Comparison of ENCODE assay signal across 35 cellular contexts in the genomic region with DNA sequence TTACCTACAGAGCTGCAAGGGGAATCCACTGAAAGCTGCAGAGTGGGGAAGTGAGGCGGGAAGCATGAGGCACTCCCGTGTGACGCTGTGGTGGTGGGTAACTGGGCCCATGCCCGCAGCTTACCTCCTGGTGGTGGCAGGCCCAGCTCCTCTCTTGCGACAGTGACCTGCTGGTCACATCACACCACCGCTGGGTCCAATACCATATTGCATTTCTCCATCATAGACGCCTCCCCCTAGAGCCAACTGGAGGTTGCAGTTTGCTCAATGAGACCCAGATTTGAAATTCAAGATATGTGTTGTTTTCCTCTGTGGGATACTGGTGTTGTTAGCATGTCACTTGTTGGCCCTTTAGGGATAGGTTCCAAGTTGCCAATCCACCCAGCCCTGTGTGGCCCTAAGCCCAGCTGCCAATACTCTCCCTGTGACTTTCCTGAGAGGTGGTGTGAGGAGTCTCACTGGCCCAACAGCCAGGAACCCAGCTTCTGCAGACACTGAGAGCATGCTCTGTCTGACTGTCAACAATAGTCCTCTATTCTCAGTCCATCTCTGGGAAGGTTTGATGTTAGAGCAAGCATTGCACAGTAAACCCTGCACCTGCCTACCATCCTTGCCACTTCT.
"Had no signal": no experiment of that assay in that cellular context is flagged by ENCODE, and none has a peak within 500 bp of the region (broad histone marks: within the 10 kb centered on the region; RNA-seq: fewer than 3 reads in every experiment).

No MANE protein-coding gene starts in this region.

- H3K27me3 Mint-ChIP-seq: activated naive CD8-positive, alpha-beta T cell treated with anti-CD3 and anti-CD28 coated beads for 36 hours; stimulated activated memory B cell treated with anti-CD40 and anti-IgM and Interleukin-4, amounts not matched to agents 10 μg/mL and 1 μg/mL and 100 μg/mL, for 72 hours had no signal

- H3K4me1 ChIP-seq: adrenal gland, body of pancreas, esophagus muscularis mucosa, left ventricle myocardium inferior, prostate gland, sigmoid colon, thyroid gland, upper lobe of left lung, vagina had no signal

- ATAC-seq: body of pancreas; naive thymus-derived CD4-positive, alpha-beta T cell; stimulated activated memory B cell treated with anti-CD40 and anti-IgM and Interleukin-4, amounts not matched to agents 10 μg/mL and 1 μg/mL and 100 μg/mL, for 72 hours; stimulated activated naive CD8-positive, alpha-beta T cell treated with anti-CD3 and anti-CD28 coated beads, Interleukin-15, amount 100 ng/mL, for 72 hours had no signal

- H3K36me3 Mint-ChIP-seq: activated CD4-positive, alpha-beta memory T cell treated with anti-CD3 and anti-CD28 coated beads for 36 hours; activated naive CD8-positive, alpha-beta T cell treated with anti-CD3 and anti-CD28 coated beads for 36 hours; naive thymus-derived CD4-positive, alpha-beta T cell; stimulated activated memory B cell treated with anti-CD40 and anti-IgM and Interleukin-4, amounts not matched to agents 10 μg/mL and 1 μg/mL and 100 μg/mL, for 72 hours had no signal

- H3K4me3 Mint-ChIP-seq: activated CD4-positive, alpha-beta memory T cell treated with anti-CD3 and anti-CD28 coated beads for 36 hours; activated CD4-positive, alpha-beta T cell treated with anti-CD3 and anti-CD28 coated beads, Interleukin-2, amount 10 ng/mL, durations not matched to agents 24 days and 14 days; activated naive CD4-positive, alpha-beta T cell treated with anti-CD3 and anti-CD28 coated beads for 36 hours; activated naive CD8-positive, alpha-beta T cell treated with anti-CD3 and anti-CD28 coated beads for 36 hours; activated T-helper 1 cell treated with anti-CD3 and anti-CD28 coated beads, Interleukin-12 subunit alpha, Interleukin-12 subunit beta, Interleukin-2, Interleukin-4 antibody, amounts not matched to agents 30 ng/mL and 10 ng/mL and 1 ng/mL, durations not matched to agents 14 hours and 24 hours and 36 hours; naive thymus-derived CD4-positive, alpha-beta T cell; stimulated activated memory B cell treated with anti-CD40 and anti-IgM and Interleukin-4, amounts not matched to agents 10 μg/mL and 1 μg/mL and 100 μg/mL, for 72 hours; stimulated activated naive CD8-positive, alpha-beta T cell treated with anti-CD3 and anti-CD28 coated beads, Interleukin-15, amount 100 ng/mL, for 72 hours; T-helper 1 cell treated with Interleukin-12 subunit alpha and Interleukin-12 subunit beta and Interleukin-4 antibody, amounts not matched to agents 30 μg/mL and 1 μg/mL, for 36 hours had no signal

- H3K4me3 ChIP-seq: adrenal gland, body of pancreas, cardiac muscle cell, coronary artery, esophagus muscularis mucosa, left ventricle myocardium inferior, ovary, prostate gland, sigmoid colon, thyroid gland, upper lobe of left lung, vagina had no signal

- H3K4me1 Mint-ChIP-seq: activated CD4-positive, alpha-beta T cell treated with anti-CD3 and anti-CD28 coated beads, Interleukin-2, amount 10 ng/mL, durations not matched to agents 24 days and 14 days; activated naive CD8-positive, alpha-beta T cell treated with anti-CD3 and anti-CD28 coated beads for 36 hours; naive thymus-derived CD4-positive, alpha-beta T cell; stimulated activated memory B cell treated with anti-CD40 and anti-IgM and Interleukin-4, amounts not matched to agents 10 μg/mL and 1 μg/mL and 100 μg/mL, for 72 hours; stimulated activated naive CD8-positive, alpha-beta T cell treated with anti-CD3 and anti-CD28 coated beads, Interleukin-15, amount 100 ng/mL, for 72 hours had no signal

- H3K27ac Mint-ChIP-seq: activated CD4-positive, alpha-beta memory T cell treated with anti-CD3 and anti-CD28 coated beads for 36 hours; activated CD4-positive, alpha-beta T cell treated with anti-CD3 and anti-CD28 coated beads, Interleukin-2, amount 10 ng/mL, durations not matched to agents 24 days and 14 days; activated naive CD4-positive, alpha-beta T cell treated with anti-CD3 and anti-CD28 coated beads for 36 hours; activated naive CD8-positive, alpha-beta T cell treated with anti-CD3 and anti-CD28 coated beads for 36 hours; activated T-helper 1 cell treated with anti-CD3 and anti-CD28 coated beads, Interleukin-12 subunit alpha, Interleukin-12 subunit beta, Interleukin-2, Interleukin-4 antibody, amounts not matched to agents 30 ng/mL and 10 ng/mL and 1 ng/mL, durations not matched to agents 14 hours and 24 hours and 36 hours; stimulated activated memory B cell treated with anti-CD40 and anti-IgM and Interleukin-4, amounts not matched to agents 10 μg/mL and 1 μg/mL and 100 μg/mL, for 72 hours; stimulated activated naive CD8-positive, alpha-beta T cell treated with anti-CD3 and anti-CD28 coated beads, Interleukin-15, amount 100 ng/mL, for 72 hours; T-helper 1 cell treated with Interleukin-12 subunit alpha and Interleukin-12 subunit beta and Interleukin-4 antibody, amounts not matched to agents 30 μg/mL and 1 μg/mL, for 36 hours had no signal

- H3K27ac ChIP-seq: adrenal gland, body of pancreas, cardiac muscle cell, coronary artery, esophagus muscularis mucosa, foreskin keratinocyte, left ventricle myocardium inferior, ovary, prostate gland, sigmoid colon, thyroid gland, upper lobe of left lung, vagina had no signal

- H3K9me3 ChIP-seq: adrenal gland, body of pancreas, esophagus muscularis mucosa, left ventricle myocardium inferior, ovary, prostate gland, sigmoid colon, thyroid gland, upper lobe of left lung, vagina had no signal

- H3K36me3 ChIP-seq: adrenal gland, cardiac muscle cell, esophagus muscularis mucosa, left ventricle myocardium inferior, ovary, prostate gland, sigmoid colon, thyroid gland, upper lobe of left lung, vagina had no signal

- DNase-seq: activated CD4-positive, alpha-beta memory T cell treated with anti-CD3 and anti-CD28 coated beads for 36 hours; activated CD4-positive, alpha-beta T cell treated with anti-CD3 and anti-CD28 coated beads, Interleukin-2, amount 10 ng/mL, durations not matched to agents 24 days and 14 days; activated CD4-positive, CD25-positive, alpha-beta regulatory T cell treated with anti-CD3 and anti-CD28 coated beads, Interleukin-2, amount 50 U/mL, for 72 hours; activated CD8-positive, alpha-beta memory T cell treated with anti-CD3 and anti-CD28 coated beads, Interleukin-2, amount 50 U/mL, for 4 hours; activated effector memory CD4-positive, alpha-beta T cell treated with anti-CD3 and anti-CD28 coated beads, Interleukin-2, amount 50 U/mL, for 16 hours; activated naive CD4-positive, alpha-beta T cell treated with anti-CD3 and anti-CD28 coated beads for 36 hours; activated naive CD8-positive, alpha-beta T cell treated with anti-CD3 and anti-CD28 coated beads for 36 hours; activated T-cell treated with anti-CD3 and anti-CD28 coated beads, Interleukin-2, amount 50 U/mL, for 1 hour; adrenal gland; aorta; body of pancreas; cerebellar nuclear complex; foreskin keratinocyte; left ventricle myocardium inferior; midbrain; naive thymus-derived CD4-positive, alpha-beta T cell; ovary; retina; sigmoid colon; small intestine; stimulated activated CD4-positive, alpha-beta T cell treated with anti-CD3 and anti-CD28 coated beads, Interleukin-1b, Interleukin-23, amount 100 ng/mL, for 48 hours; stimulated activated CD4-positive, alpha-beta T cell treated with anti-CD3 and anti-CD28 coated beads, Interleukin-4, amount 100 ng/mL, for 4 hours; stimulated activated CD8-positive, alpha-beta memory T cell treated with anti-CD3 and anti-CD28 coated beads, Interleukin-4, amount 100 ng/mL, for 48 hours; stimulated activated naive CD8-positive, alpha-beta T cell treated with anti-CD3 and anti-CD28 coated beads, Interleukin-15, amount 100 ng/mL, for 72 hours; T1000; thyroid gland had no signal

- H3K27me3 ChIP-seq: adrenal gland, body of pancreas, cardiac muscle cell, esophagus muscularis mucosa, ovary, sigmoid colon, thyroid gland, upper lobe of left lung, vagina had no signal

- H3K9me3 Mint-ChIP-seq: activated CD4-positive, alpha-beta memory T cell treated with anti-CD3 and anti-CD28 coated beads for 36 hours; activated CD4-positive, alpha-beta T cell treated with anti-CD3 and anti-CD28 coated beads, Interleukin-2, amount 10 ng/mL, durations not matched to agents 24 days and 14 days; activated naive CD4-positive, alpha-beta T cell treated with anti-CD3 and anti-CD28 coated beads for 36 hours; activated naive CD8-positive, alpha-beta T cell treated with anti-CD3 and anti-CD28 coated beads for 36 hours; activated T-helper 1 cell treated with anti-CD3 and anti-CD28 coated beads, Interleukin-12 subunit alpha, Interleukin-12 subunit beta, Interleukin-2, Interleukin-4 antibody, amounts not matched to agents 30 ng/mL and 10 ng/mL and 1 ng/mL, durations not matched to agents 14 hours and 24 hours and 36 hours; naive thymus-derived CD4-positive, alpha-beta T cell; stimulated activated memory B cell treated with anti-CD40 and anti-IgM and Interleukin-4, amounts not matched to agents 10 μg/mL and 1 μg/mL and 100 μg/mL, for 72 hours; stimulated activated naive CD8-positive, alpha-beta T cell treated with anti-CD3 and anti-CD28 coated beads, Interleukin-15, amount 100 ng/mL, for 72 hours; T-helper 1 cell treated with Interleukin-12 subunit alpha and Interleukin-12 subunit beta and Interleukin-4 antibody, amounts not matched to agents 30 μg/mL and 1 μg/mL, for 36 hours had no signal
